In genomic region chr7:47577351-47577919, GRCh38 we compare ENCODE assay signal across 12 cellular contexts. TPM values are rescaled to one million over a fixed set of nuclear protein-coding genes. Genes with fewer than 3 reads are reported as not detected.
A peak's percentile ranks its signal among the peaks of the same experiment; 100 is the strongest.
DNase-seq lines count a peak whose midpoint lies in the region; ATAC-seq and TF ChIP-seq lines count a peak whose summit lies in the region.
"Had no signal": no experiment of that assay in that cellular context is flagged by ENCODE, and none has a peak within 500 bp of the region (broad histone marks: within the 10 kb centered on the region; RNA-seq: fewer than 3 reads in every experiment).

No MANE protein-coding gene starts in this region.

- in situ Hi-C loops in Panc1 (cut with HindIII; ENCODE audit: low pct_unique_long_range_greater_than_20kb, low sequenced_read_pairs): no loop called here

- ATAC-seq in Panc1 (no peak), Right ventricle myocardium superior (ENCODE audit: poor library complexity) (peak; percentile 7), HG02870 (IDR thresholded peaks at IDR 0.05; ENCODE audit: unreplicated experiment) (no peak)
- ATAC-seq: SK-N-SH treated with all-trans-retinoic acid at 6 μM for 48 hours had no signal

- TF ChIP-seq CTCF in 22Rv1 (IDR thresholded peaks at IDR 0.05) (no peak), Panc1 (IDR thresholded peaks at IDR 0.05) (no peak), GM10248 (IDR thresholded peaks at IDR 0.05; ENCODE audit: control extremely low read depth, extremely low read depth, low read depth, missing control alignments) (no peak)

- peaks cover 12% of the 10 kb centered on the region; the same call in 1 of the 2 replicates for H3K36me3 ChIP-seq in Panc1 (ENCODE audit: control insufficient read depth, insufficient read depth, low read length)

- peak overlapping the region; percentile 5 to 34; a peak in 3 of 4 replicates for H3K4me3 ChIP-seq in Panc1 (ENCODE audit: low read depth in 2 of 2, low read length in 2 of 2)

- H3K4me1 ChIP-seq in Panc1 (ENCODE audit: control insufficient read depth, insufficient read depth, low read length): peaks cover 80% of the 10 kb centered on the region

- intact Hi-C loops in Panc1 (cut with micrococcal nuclease; ENCODE audit: unreplicated experiment): loop anchor here (5.0 to 10.0 kb wide), 3 partner anchors 60 to 507 kb away; partner anchors contain the start of gene UPP1
- intact Hi-C loops in Right ventricle myocardium superior (cut with DNase I): no loop called here

- DNase-seq in Panc1 (ENCODE audit: low read depth, low spot score) (no peak), Right ventricle myocardium superior (peak; percentile 74), pons (ENCODE audit: low spot score) (peak; percentile 39), GM10248 (ENCODE audit: extremely low spot score) (no peak), COLO668 (lab: John Stamatoyannopoulos, UW; ENCODE audit: unreplicated experiment) (no peak)
- no peak for DNase-seq in activated CD4-positive, alpha-beta T cell treated with anti-CD3 and anti-CD28 coated beads, Interleukin-2, amount 50 U/mL, for 48 hours
- DNase-seq: activated T-cell treated with anti-CD3 and anti-CD28 coated beads for 4 hours, cortex of kidney, NCI-H187 treated with DMSO at 0.1 percent for 48 hours had no signal

- BruUV-seq in Panc1 (replicated peaks; lab: Mats Ljungman, UMichigan): no TSS peak

- H3K27ac ChIP-seq in 22Rv1 (peak overlapping the region; percentile 59), Panc1 (ENCODE audit: low read length) (peak overlapping the region; percentile 100)

- POLR2A ChIA-PET in Panc1 (lab: Charles Lee): interaction anchor here (0.5 to 1.2 kb wide), 6 partner anchors 10 to 231 kb away, joined by 3 to 18 read pairs (median 5); no protein-coding TSS in a partner anchor
- POLR2A ChIA-PET in GM10248 (lab: Yijun Ruan, JAX): no interaction called here

- no peaks in the 10 kb centered on the region for H3K27me3 ChIP-seq in Panc1 (ENCODE audit: control insufficient read depth, insufficient read depth, low read length)

- no peaks in the 10 kb centered on the region for H3K9me3 ChIP-seq in Panc1 (ENCODE audit: control insufficient read depth, insufficient read depth, low read depth, low read length)

- CTCF ChIA-PET in Panc1 (lab: Charles Lee): interaction anchor here (0.6 to 0.9 kb wide), 2 partner anchors 120 to 242 kb away, joined by 4 read pairs; no protein-coding TSS in a partner anchor
- CTCF ChIA-PET in GM10248 (lab: Yijun Ruan, JAX): no interaction called here

RNA-seq across cellular contexts. Expression of gene TNS3, which starts 4.5 kb away (rescaled TPM):
- 533 TPM for total RNA-seq in Panc1 (2021; ENCODE audit: unreplicated experiment)
- 322 TPM for polyA plus RNA-seq in Panc1 (2012; ENCODE audit: insufficient read length)
- total RNA-seq in Right ventricle myocardium superior: 43.2 TPM

Comparison
In these comparisons a context has a peak if more than half of its experiments do, and no peak if none do; other contexts are left out.
1. DNase-seq: peak in Right ventricle myocardium superior (single experiment) and pons (single experiment); none in Panc1 (single experiment), GM10248 (single experiment), activated CD4-positive, alpha-beta T cell treated with anti-CD3 and anti-CD28 coated beads, Interleukin-2, amount 50 U/mL, for 48 hours (0 of 2) and COLO668 (single experiment).
2. RNA of gene TNS3, which starts 4.5 kb away (total RNA-seq): 533 TPM in Panc1 (single experiment); 43.2 TPM in Right ventricle myocardium superior (single experiment); every median in the first group is over 10 times any median in the second.